In the genomic region with DNA sequence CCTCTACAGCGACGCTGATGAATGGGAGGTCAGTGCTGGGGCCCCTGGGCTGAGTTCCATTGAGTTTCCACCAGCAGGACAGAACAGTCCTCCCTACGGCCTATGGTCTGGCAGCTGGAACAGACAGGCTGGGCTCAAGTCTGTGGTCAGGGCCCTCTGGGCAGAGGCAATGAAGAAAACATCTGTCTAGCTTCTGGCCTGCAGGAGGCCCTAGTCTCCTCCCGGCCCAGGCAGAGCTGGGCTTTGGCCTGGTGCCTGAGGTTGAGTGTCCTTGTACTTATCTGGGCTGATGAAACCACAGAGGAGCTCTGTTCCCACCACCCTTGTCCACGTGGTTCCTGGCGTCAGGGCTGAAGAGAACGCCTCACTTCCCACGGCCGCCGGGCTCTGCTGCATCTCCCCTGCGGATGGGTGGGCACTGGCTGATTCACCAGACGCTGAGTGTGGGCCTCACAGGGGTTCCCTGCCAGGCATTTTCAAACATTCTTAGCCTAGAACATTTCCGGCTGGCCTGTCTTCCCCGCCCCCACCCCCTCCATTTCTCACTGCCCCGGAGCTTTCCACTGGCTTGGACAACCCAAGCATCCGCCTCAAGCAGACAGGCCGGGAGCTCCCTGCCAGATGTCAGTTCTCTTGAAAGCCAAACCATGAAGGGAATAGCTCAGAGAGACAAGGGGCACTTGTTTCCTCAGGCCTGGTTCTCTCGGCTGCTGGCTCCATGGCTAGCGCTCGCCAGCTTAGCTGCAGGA, we compare ENCODE assay signal across 1 cellular context.
A peak's percentile ranks its signal among the peaks of the same experiment; 100 is the strongest.
TF ChIP-seq lines count a peak whose summit lies in the region.

No MANE protein-coding gene starts in this region.

TF ChIP-seq in HepG2, 621 proteins besides CTCF, POLR2A, EP300 and RAD21 (continued from another document and continues in another):
- peak; percentile 70; the same call in 1 of the 2 replicates for TF ChIP-seq BRD4 (CRISPR knock-in tag; IDR thresholded peaks at IDR 0.05)
- TF ChIP-seq ZNF761 (CRISPR knock-in tag; conservative IDR thresholded peaks at IDR 0.05), result peak; percentile 88
- peak; percentile 55; the same call in 1 of the 2 replicates for TF ChIP-seq CEBPB (IDR thresholded peaks at IDR 0.05; ENCODE audit: borderline replicate concordance, low read depth, low read length)
- peak; percentile 70 for TF ChIP-seq SKI (IDR thresholded peaks at IDR 0.05; ENCODE audit: partially characterized antibody)
- peak; percentile 86; the same call in 1 of the 2 replicates for TF ChIP-seq MZF1 (CRISPR knock-in tag; IDR thresholded peaks at IDR 0.05; ENCODE audit: borderline replicate concordance)
- TF ChIP-seq REXO4 (CRISPR knock-in tag; IDR thresholded peaks at IDR 0.05; ENCODE audit: borderline replicate concordance), result no peak
- no peak for TF ChIP-seq ADNP (CRISPR knock-in tag; IDR thresholded peaks at IDR 0.05)
- TF ChIP-seq THAP11 (CRISPR knock-in tag; IDR thresholded peaks at IDR 0.05), result peak; percentile 70
- TF ChIP-seq SALL1 (CRISPR knock-in tag; IDR thresholded peaks at IDR 0.05), result peak; percentile 78
- TF ChIP-seq DNMT1 (CRISPR knock-in tag; IDR thresholded peaks at IDR 0.05), result no peak
- TF ChIP-seq CHD2 (IDR thresholded peaks at IDR 0.05; ENCODE audit: low read depth, low read length), result 0 out of 2 replicates have a peak, but pooled peaks have one; percentile 5
- TF ChIP-seq, protein P1, sequence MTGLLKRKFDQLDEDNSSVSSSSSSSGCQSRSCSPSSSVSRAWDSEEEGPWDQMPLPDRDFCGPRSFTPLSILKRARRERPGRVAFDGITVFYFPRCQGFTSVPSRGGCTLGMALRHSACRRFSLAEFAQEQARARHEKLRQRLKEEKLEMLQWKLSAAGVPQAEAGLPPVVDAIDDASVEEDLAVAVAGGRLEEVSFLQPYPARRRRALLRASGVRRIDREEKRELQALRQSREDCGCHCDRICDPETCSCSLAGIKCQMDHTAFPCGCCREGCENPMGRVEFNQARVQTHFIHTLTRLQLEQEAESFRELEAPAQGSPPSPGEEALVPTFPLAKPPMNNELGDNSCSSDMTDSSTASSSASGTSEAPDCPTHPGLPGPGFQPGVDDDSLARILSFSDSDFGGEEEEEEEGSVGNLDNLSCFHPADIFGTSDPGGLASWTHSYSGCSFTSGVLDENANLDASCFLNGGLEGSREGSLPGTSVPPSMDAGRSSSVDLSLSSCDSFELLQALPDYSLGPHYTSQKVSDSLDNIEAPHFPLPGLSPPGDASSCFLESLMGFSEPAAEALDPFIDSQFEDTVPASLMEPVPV (CRISPR knock-in tag; IDR thresholded peaks at IDR 0.05), result no peak
- TF ChIP-seq, protein P2, sequence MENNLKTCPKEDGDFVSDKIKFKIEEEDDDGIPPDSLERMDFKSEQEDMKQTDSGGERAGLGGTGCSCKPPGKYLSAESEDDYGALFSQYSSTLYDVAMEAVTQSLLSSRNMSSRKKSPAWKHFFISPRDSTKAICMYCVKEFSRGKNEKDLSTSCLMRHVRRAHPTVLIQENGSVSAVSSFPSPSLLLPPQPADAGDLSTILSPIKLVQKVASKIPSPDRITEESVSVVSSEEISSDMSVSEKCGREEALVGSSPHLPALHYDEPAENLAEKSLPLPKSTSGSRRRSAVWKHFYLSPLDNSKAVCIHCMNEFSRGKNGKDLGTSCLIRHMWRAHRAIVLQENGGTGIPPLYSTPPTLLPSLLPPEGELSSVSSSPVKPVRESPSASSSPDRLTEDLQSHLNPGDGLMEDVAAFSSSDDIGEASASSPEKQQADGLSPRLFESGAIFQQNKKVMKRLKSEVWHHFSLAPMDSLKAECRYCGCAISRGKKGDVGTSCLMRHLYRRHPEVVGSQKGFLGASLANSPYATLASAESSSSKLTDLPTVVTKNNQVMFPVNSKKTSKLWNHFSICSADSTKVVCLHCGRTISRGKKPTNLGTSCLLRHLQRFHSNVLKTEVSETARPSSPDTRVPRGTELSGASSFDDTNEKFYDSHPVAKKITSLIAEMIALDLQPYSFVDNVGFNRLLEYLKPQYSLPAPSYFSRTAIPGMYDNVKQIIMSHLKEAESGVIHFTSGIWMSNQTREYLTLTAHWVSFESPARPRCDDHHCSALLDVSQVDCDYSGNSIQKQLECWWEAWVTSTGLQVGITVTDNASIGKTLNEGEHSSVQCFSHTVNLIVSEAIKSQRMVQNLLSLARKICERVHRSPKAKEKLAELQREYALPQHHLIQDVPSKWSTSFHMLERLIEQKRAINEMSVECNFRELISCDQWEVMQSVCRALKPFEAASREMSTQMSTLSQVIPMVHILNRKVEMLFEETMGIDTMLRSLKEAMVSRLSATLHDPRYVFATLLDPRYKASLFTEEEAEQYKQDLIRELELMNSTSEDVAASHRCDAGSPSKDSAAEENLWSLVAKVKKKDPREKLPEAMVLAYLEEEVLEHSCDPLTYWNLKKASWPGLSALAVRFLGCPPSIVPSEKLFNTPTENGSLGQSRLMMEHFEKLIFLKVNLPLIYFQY (CRISPR knock-in tag; IDR thresholded peaks at IDR 0.05; ENCODE audit: borderline replicate concordance), result peak; percentile 92; the same call in 1 of the 2 replicates
- TF ChIP-seq ZNF34 (CRISPR knock-in tag; IDR thresholded peaks at IDR 0.05; ENCODE audit: borderline replicate concordance), result 0 out of 2 replicates have a peak, but pooled peaks have one; percentile 37
- TF ChIP-seq, protein P3, sequence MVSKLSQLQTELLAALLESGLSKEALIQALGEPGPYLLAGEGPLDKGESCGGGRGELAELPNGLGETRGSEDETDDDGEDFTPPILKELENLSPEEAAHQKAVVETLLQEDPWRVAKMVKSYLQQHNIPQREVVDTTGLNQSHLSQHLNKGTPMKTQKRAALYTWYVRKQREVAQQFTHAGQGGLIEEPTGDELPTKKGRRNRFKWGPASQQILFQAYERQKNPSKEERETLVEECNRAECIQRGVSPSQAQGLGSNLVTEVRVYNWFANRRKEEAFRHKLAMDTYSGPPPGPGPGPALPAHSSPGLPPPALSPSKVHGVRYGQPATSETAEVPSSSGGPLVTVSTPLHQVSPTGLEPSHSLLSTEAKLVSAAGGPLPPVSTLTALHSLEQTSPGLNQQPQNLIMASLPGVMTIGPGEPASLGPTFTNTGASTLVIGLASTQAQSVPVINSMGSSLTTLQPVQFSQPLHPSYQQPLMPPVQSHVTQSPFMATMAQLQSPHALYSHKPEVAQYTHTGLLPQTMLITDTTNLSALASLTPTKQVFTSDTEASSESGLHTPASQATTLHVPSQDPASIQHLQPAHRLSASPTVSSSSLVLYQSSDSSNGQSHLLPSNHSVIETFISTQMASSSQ (IDR thresholded peaks at IDR 0.05; ENCODE audit: low read depth), result no peak
- TF ChIP-seq, protein P3 (CRISPR knock-in tag; IDR thresholded peaks at IDR 0.05; ENCODE audit: borderline replicate concordance), result no peak
- TF ChIP-seq NAIF1 (CRISPR knock-in tag; IDR thresholded peaks at IDR 0.05; ENCODE audit: borderline replicate concordance), result no peak
- TF ChIP-seq MIXL1 (CRISPR knock-in tag; IDR thresholded peaks at IDR 0.05), result peak; percentile 66; the same call in 1 of the 2 replicates
- TF ChIP-seq ZNF737 (CRISPR knock-in tag; IDR thresholded peaks at IDR 0.05; ENCODE audit: borderline replicate concordance), result no peak
- TF ChIP-seq, protein P4, sequence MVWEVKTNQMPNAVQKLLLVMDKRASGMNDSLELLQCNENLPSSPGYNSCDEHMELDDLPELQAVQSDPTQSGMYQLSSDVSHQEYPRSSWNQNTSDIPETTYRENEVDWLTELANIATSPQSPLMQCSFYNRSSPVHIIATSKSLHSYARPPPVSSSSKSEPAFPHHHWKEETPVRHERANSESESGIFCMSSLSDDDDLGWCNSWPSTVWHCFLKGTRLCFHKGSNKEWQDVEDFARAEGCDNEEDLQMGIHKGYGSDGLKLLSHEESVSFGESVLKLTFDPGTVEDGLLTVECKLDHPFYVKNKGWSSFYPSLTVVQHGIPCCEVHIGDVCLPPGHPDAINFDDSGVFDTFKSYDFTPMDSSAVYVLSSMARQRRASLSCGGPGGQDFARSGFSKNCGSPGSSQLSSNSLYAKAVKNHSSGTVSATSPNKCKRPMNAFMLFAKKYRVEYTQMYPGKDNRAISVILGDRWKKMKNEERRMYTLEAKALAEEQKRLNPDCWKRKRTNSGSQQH (CRISPR knock-in tag; IDR thresholded peaks at IDR 0.05; ENCODE audit: low read depth), result peak; percentile 45; the same call in 1 of the 2 replicates
- TF ChIP-seq, protein P5, sequence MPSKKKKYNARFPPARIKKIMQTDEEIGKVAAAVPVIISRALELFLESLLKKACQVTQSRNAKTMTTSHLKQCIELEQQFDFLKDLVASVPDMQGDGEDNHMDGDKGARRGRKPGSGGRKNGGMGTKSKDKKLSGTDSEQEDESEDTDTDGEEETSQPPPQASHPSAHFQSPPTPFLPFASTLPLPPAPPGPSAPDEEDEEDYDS (CRISPR knock-in tag; IDR thresholded peaks at IDR 0.05), result peak; percentile 33; the same call in 1 of the 2 replicates
- no peak for TF ChIP-seq FOXK1 (CRISPR knock-in tag; IDR thresholded peaks at IDR 0.05; ENCODE audit: borderline replicate concordance, low read depth)
- TF ChIP-seq CREM (IDR thresholded peaks at IDR 0.05), result 0 out of 2 replicates have a peak, but pooled peaks have one; percentile 0
- TF ChIP-seq CREM (CRISPR knock-in tag; IDR thresholded peaks at IDR 0.05), result no peak
- no peak for TF ChIP-seq ZNF569 (CRISPR knock-in tag; IDR thresholded peaks at IDR 0.05; ENCODE audit: borderline replicate concordance)
- TF ChIP-seq, protein P6, sequence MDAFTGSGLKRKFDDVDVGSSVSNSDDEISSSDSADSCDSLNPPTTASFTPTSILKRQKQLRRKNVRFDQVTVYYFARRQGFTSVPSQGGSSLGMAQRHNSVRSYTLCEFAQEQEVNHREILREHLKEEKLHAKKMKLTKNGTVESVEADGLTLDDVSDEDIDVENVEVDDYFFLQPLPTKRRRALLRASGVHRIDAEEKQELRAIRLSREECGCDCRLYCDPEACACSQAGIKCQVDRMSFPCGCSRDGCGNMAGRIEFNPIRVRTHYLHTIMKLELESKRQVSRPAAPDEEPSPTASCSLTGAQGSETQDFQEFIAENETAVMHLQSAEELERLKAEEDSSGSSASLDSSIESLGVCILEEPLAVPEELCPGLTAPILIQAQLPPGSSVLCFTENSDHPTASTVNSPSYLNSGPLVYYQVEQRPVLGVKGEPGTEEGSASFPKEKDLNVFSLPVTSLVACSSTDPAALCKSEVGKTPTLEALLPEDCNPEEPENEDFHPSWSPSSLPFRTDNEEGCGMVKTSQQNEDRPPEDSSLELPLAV (CRISPR knock-in tag; conservative IDR thresholded peaks at IDR 0.05; ENCODE audit: low read depth), result no peak
- TF ChIP-seq STAT5B (CRISPR knock-in tag; IDR thresholded peaks at IDR 0.05), result no peak
- TF ChIP-seq ZSCAN9 (CRISPR knock-in tag; IDR thresholded peaks at IDR 0.05; ENCODE audit: borderline replicate concordance), result peak; percentile 82; the same call in 1 of the 2 replicates
- peak; percentile 96 for TF ChIP-seq ZBTB42 (CRISPR knock-in tag; IDR thresholded peaks at IDR 0.05)
- TF ChIP-seq SP1 (IDR thresholded peaks at IDR 0.05), result no peak
- no peak; the same call in 1 of the 2 replicates for TF ChIP-seq SP1 (CRISPR knock-in tag; IDR thresholded peaks at IDR 0.05)
- no peak for TF ChIP-seq CREB1 (IDR thresholded peaks at IDR 0.05)
- 0 out of 2 replicates have a peak, but pooled peaks have one; percentile 23 for TF ChIP-seq CREB1 (CRISPR knock-in tag; IDR thresholded peaks at IDR 0.05)
- 0 out of 2 replicates have a peak, but pooled peaks have one; percentile 19 for TF ChIP-seq CC2D1A (CRISPR knock-in tag; IDR thresholded peaks at IDR 0.05)
- TF ChIP-seq RARA (CRISPR knock-in tag; IDR thresholded peaks at IDR 0.05), result peak; percentile 74
- no peak for TF ChIP-seq NFATC3 (CRISPR knock-in tag; IDR thresholded peaks at IDR 0.05)
- peak; percentile 58 for TF ChIP-seq YY1 (IDR thresholded peaks at IDR 0.05; ENCODE audit: insufficient read depth, insufficient replicate concordance, low read depth, low read length)
- TF ChIP-seq SRSF9 (IDR thresholded peaks at IDR 0.05; ENCODE audit: borderline replicate concordance, insufficient read depth, low read depth, low read length, poor library complexity, severe bottlenecking), result no peak
- peak; percentile 12; the same call in 1 of the 2 replicates for TF ChIP-seq ZSCAN21 (CRISPR knock-in tag; IDR thresholded peaks at IDR 0.05; ENCODE audit: borderline replicate concordance)
- no peak for TF ChIP-seq ZNF577 (CRISPR knock-in tag; IDR thresholded peaks at IDR 0.05; ENCODE audit: borderline replicate concordance, low read depth)
- TF ChIP-seq, protein P7, sequence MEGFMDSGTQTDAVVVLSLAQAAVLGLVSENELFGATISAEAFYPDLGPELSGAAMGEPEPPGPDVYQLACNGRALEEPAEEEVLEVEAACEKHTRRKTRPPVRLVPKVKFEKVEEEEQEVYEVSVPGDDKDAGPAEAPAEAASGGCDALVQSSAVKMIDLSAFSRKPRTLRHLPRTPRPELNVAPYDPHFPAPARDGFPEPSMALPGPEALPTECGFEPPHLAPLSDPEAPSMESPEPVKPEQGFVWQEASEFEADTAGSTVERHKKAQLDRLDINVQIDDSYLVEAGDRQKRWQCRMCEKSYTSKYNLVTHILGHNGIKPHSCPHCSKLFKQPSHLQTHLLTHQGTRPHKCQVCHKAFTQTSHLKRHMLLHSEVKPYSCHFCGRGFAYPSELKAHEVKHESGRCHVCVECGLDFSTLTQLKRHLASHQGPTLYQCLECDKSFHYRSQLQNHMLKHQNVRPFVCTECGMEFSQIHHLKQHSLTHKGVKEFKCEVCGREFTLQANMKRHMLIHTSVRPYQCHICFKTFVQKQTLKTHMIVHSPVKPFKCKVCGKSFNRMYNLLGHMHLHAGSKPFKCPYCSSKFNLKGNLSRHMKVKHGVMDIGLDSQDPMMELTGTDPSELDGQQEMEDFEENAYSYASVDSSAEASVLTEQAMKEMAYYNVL (CRISPR knock-in tag; IDR thresholded peaks at IDR 0.05; ENCODE audit: borderline replicate concordance), result no peak
- peak; percentile 41; the same call in 1 of the 2 replicates for TF ChIP-seq RFXAP (CRISPR knock-in tag; IDR thresholded peaks at IDR 0.05; ENCODE audit: borderline replicate concordance)
- TF ChIP-seq, protein P8, sequence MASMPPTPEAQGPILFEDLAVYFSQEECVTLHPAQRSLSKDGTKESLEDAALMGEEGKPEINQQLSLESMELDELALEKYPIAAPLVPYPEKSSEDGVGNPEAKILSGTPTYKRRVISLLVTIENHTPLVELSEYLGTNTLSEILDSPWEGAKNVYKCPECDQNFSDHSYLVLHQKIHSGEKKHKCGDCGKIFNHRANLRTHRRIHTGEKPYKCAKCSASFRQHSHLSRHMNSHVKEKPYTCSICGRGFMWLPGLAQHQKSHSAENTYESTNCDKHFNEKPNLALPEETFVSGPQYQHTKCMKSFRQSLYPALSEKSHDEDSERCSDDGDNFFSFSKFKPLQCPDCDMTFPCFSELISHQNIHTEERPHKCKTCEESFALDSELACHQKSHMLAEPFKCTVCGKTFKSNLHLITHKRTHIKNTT (CRISPR knock-in tag; IDR thresholded peaks at IDR 0.05), result no peak
- no peak for TF ChIP-seq HDAC6 (IDR thresholded peaks at IDR 0.05; ENCODE audit: low read depth, low read length)
